8 cellular contexts compared by ENCODE assay signal in genomic region chr2:135797497-135798274, GRCh38. TPM values are rescaled to one million over a fixed set of nuclear protein-coding genes. Genes with fewer than 3 reads are reported as not detected.
DNase-seq lines count a peak whose midpoint lies in the region; ATAC-seq, FAIRE-seq and TF ChIP-seq lines count a peak whose summit lies in the region.

No MANE protein-coding gene starts in this region.

- H3K79me2 ChIP-seq in H1 (ENCODE audit: control insufficient read depth in 1 of 2, insufficient read depth in 2 of 2, low read length in 2 of 2): no peaks in the 10 kb centered on the region

- no peak overlapping the region for H3K4me3 ChIP-seq in CD4-positive, CD25-positive, alpha-beta regulatory T cell (ENCODE audit: low read depth, low read length)
- H3K4me3 ChIP-seq in H1 (ENCODE audit: extremely low read depth in 1 of 4, insufficient read depth in 2 of 4, low read depth in 3 of 4, low read length in 4 of 4): no peak overlapping the region

- H3K4ac ChIP-seq in H1 (replicated peaks; ENCODE audit: insufficient read length, low read depth, low read length): peak overlapping the region; percentile 8

- peak; percentile 85 to 86 for ATAC-seq in CD4-positive, CD25-positive, alpha-beta regulatory T cell (ENCODE audit: low read depth in 2 of 2)
- ATAC-seq in GM19452 (IDR thresholded peaks at IDR 0.05; ENCODE audit: unreplicated experiment): peak; percentile 56

- no peak overlapping the region for H4K91ac ChIP-seq in H1 (replicated peaks; ENCODE audit: insufficient read length, low read length)

- no peaks in the 10 kb centered on the region for H3K4me1 ChIP-seq in CD4-positive, CD25-positive, alpha-beta regulatory T cell (ENCODE audit: control insufficient read depth, insufficient read depth, low read length, poor library complexity, severe bottlenecking)
- H3K4me1 ChIP-seq in H1 (replicated peaks in 1 of 4; ENCODE audit: control insufficient read depth in 3 of 4, insufficient read depth in 4 of 4, low read length in 3 of 4): no peaks in the 10 kb centered on the region; a peak in 1 of 7 replicates

- no peak for TF ChIP-seq POLR2A in H1 (IDR thresholded peaks at IDR 0.05; ENCODE audit: control extremely low read depth in 1 of 2, low read depth in 2 of 2, low read length in 2 of 2)

- peak overlapping the region; percentile 18 for H2AFZ ChIP-seq in H1 (ENCODE audit: low read length)

- 0 out of 2 replicates have a peak overlapping the region, but pooled peaks have one; percentile 28 for H3K18ac ChIP-seq in H1 (ENCODE audit: extremely low read depth, low read length)

- H3K23me2 ChIP-seq in H1 (ENCODE audit: low read depth, low read length): no peaks in the 10 kb centered on the region

- WGBS in H1 (ENCODE audit: extremely low coverage in 1 of 2, insufficient coverage in 1 of 2, insufficient read length in 1 of 2, insufficient replicate concordance in 2 of 2, low coverage in 1 of 2, low lambda C conversion rate in 2 of 2, missing lambda C conversion rate in 1 of 2), 2 experiments: 54% methylated on average over 22 of the region's 22 CpGs; no CpG with 5 or more reads in 1 of the 2 experiments

- peak overlapping the region; percentile 44; the same call in 1 of the 2 replicates for H2BK12ac ChIP-seq in H1 (ENCODE audit: low read depth, low read length)

- CTCF ChIA-PET in H1 (lab: Charles Lee; ENCODE audit: partially characterized antibody): interaction anchor here (0.6 to 5.8 kb wide), 51 partner anchors 10 to 837 kb away, joined by 3 to 87 read pairs (median 4); partner anchors contain the start of genes LCT and UBXN4

- POLR2A ChIA-PET in H1 (lab: Charles Lee; ENCODE audit: partially characterized antibody): interaction anchor here (0.9 to 1.7 kb wide), 2 partner anchors 20 to 78 kb away, joined by 3 to 6 read pairs; no protein-coding TSS in a partner anchor

- no peak overlapping the region for H3K14ac ChIP-seq in H1 (ENCODE audit: insufficient read length)

- peak; percentile 53 to 83 (median 71) for DNase-seq in CD4-positive, CD25-positive, alpha-beta regulatory T cell
- DNase-seq in HS-27A (ENCODE audit: low read depth) (peak; percentile 51), NOMO-1 treated with dmso at 0.1 percent for 144 hours (lab: John Stamatoyannopoulos, UW; ENCODE audit: unreplicated experiment) (peak; percentile 44), H1 (ENCODE audit: low read depth in 1 of 2, low spot score in 2 of 2) (peak; percentile 41 to 90), middle frontal gyrus (ENCODE audit: extremely low spot score, low spot score) (peak; percentile 18)
- DNase-seq in activated CD8-positive, alpha-beta memory T cell treated with anti-CD3 and anti-CD28 coated beads for 4 hours (ENCODE audit: low read depth in 2 of 2): peak; percentile 50 to 59
- DNase-seq in stimulated activated CD8-positive, alpha-beta memory T cell treated with anti-CD3 and anti-CD28 coated beads, Interleukin-4, amount 100 ng/mL, for 48 hours: peak; percentile 88

- H4K5ac ChIP-seq in H1 (ENCODE audit: insufficient read length, low read depth, low read length): no peak overlapping the region

- peaks cover 4 to 13% (median 12%) of the 10 kb centered on the region in 4 donors for H3K4me1 Mint-ChIP-seq in CD4-positive, CD25-positive, alpha-beta regulatory T cell

- no peaks in the 10 kb centered on the region for H3K27me3 ChIP-seq in CD4-positive, CD25-positive, alpha-beta regulatory T cell (ENCODE audit: control insufficient read depth, insufficient read depth, low read length)
- H3K27me3 ChIP-seq in H1 (replicated peaks in 1 of 4; ENCODE audit: control insufficient read depth in 3 of 4, extremely low read depth in 1 of 4, insufficient read depth in 3 of 4, low read length in 3 of 4): no peaks in the 10 kb centered on the region

- no peak overlapping the region for H3K23ac ChIP-seq in H1 (ENCODE audit: insufficient read length)

- H3K36me3 ChIP-seq in CD4-positive, CD25-positive, alpha-beta regulatory T cell (ENCODE audit: control insufficient read depth, insufficient read depth, low read length): no peaks in the 10 kb centered on the region
- no peaks in the 10 kb centered on the region for H3K36me3 ChIP-seq in H1 (ENCODE audit: control insufficient read depth in 2 of 4, insufficient read depth in 4 of 4, low read length in 3 of 4)

- H4K20me1 ChIP-seq in H1 (replicated peaks in 1 of 2; ENCODE audit: control insufficient read depth in 1 of 2, insufficient read depth in 2 of 2, low read length in 2 of 2): no peaks in the 10 kb centered on the region

- no peak overlapping the region for H2BK120ac ChIP-seq in H1 (replicated peaks; ENCODE audit: low read depth, low read length)

- H2BK15ac ChIP-seq in H1 (ENCODE audit: low read length): 0 out of 2 replicates have a peak overlapping the region, but pooled peaks have one; percentile 32

- peak; percentile 97 to 100 (median 99) for TF ChIP-seq CTCF in H1 (IDR thresholded peaks at IDR 0.05; ENCODE audit: control extremely low read depth in 1 of 3, insufficient read depth in 1 of 3, low read depth in 1 of 3, low read length in 3 of 3)

- H2AK5ac ChIP-seq in H1 (ENCODE audit: low read depth, low read length): no peak overlapping the region

- H2BK5ac ChIP-seq in H1 (ENCODE audit: low read depth, low read length): peak overlapping the region; percentile 63; the same call in 1 of the 2 replicates

- no peak overlapping the region for H3K4me3 Mint-ChIP-seq in CD4-positive, CD25-positive, alpha-beta regulatory T cell

- H3K4me2 ChIP-seq in H1 (ENCODE audit: insufficient read depth in 1 of 2, low read depth in 2 of 2, low read length in 2 of 2): no peak overlapping the region

- H3K27me3 Mint-ChIP-seq in CD4-positive, CD25-positive, alpha-beta regulatory T cell: no peaks in the 10 kb centered on the region

- FAIRE-seq in H1 (lab: Jason Lieb, UNC): peak; percentile 92

- no peak overlapping the region for H3K27ac ChIP-seq in CD4-positive, CD25-positive, alpha-beta regulatory T cell (ENCODE audit: insufficient read depth, low read length, poor library complexity, severe bottlenecking)
- H3K27ac ChIP-seq in H1 (ENCODE audit: low read depth, low read length): peak overlapping the region; percentile 42; the same call in 1 of the 2 replicates

- H3K79me1 ChIP-seq in H1 (ENCODE audit: low read depth, low read length): no peaks in the 10 kb centered on the region; the same call in 1 of the 2 replicates

- no peak overlapping the region for H3K56ac ChIP-seq in H1 (replicated peaks; ENCODE audit: insufficient read length, low read depth, low read length)

- no peak overlapping the region for H2BK20ac ChIP-seq in H1 (ENCODE audit: low read length)

- no peak overlapping the region for H3K9ac ChIP-seq in H1 (replicated peaks in 1 of 4; ENCODE audit: extremely low read depth in 1 of 4, low read depth in 3 of 4, low read length in 3 of 4)

- TF ChIP-seq RAD21 in H1 (IDR thresholded peaks at IDR 0.05 in 1 of 2, conservative IDR thresholded peaks at IDR 0.05 in 1 of 2; ENCODE audit: low read depth in 2 of 2, low read length in 2 of 2): peak; percentile 59 to 74

- H3K27ac Mint-ChIP-seq in CD4-positive, CD25-positive, alpha-beta regulatory T cell: peak overlapping the region in 1 of 3 donors; percentile 2

- no peak for TF ChIP-seq EP300 in H1 (IDR thresholded peaks at IDR 0.05; ENCODE audit: borderline replicate concordance in 1 of 2, low read depth in 2 of 2, low read length in 2 of 2)

- H3K36me3 Mint-ChIP-seq in CD4-positive, CD25-positive, alpha-beta regulatory T cell: peaks cover 4% of the 10 kb centered on the region

- H3K9me3 Mint-ChIP-seq in CD4-positive, CD25-positive, alpha-beta regulatory T cell: peaks cover 0 to 12% (median 3%) of the 10 kb centered on the region in 7 donors

- peaks cover 7% of the 10 kb centered on the region in 2 experiments for H3K9me3 ChIP-seq in CD4-positive, CD25-positive, alpha-beta regulatory T cell (ENCODE audit: control insufficient read depth in 2 of 2, low read length in 2 of 2)
- H3K9me3 ChIP-seq in H1 (ENCODE audit: insufficient read depth in 2 of 2, low read depth in 1 of 2, low read length in 1 of 2): peaks cover 15 to 29% of the 10 kb centered on the region in 2 experiments

- no peak overlapping the region for H4K8ac ChIP-seq in H1 (ENCODE audit: extremely low read depth, insufficient read depth, low read length)

TF ChIP-seq in H1, 55 proteins besides CTCF, POLR2A, EP300 and RAD21 (continues in another document):
- TF ChIP-seq MAX (IDR thresholded peaks at IDR 0.05) (peak; percentile 90), ATF3 (IDR thresholded peaks at IDR 0.05; ENCODE audit: insufficient read depth, low read depth, low read length) (peak; percentile 58)

RNA-seq across cellular contexts. Expression of gene LCT, which starts 39.3 kb away (rescaled TPM):
- not detected for total RNA-seq in CD4-positive, CD25-positive, alpha-beta regulatory T cell
- polyA plus RNA-seq in CD4-positive, CD25-positive, alpha-beta regulatory T cell: not detected
- 0.06 and 0.11 TPM in 2 replicates for total RNA-seq in H1 (2021; fragmentation: NEBNext Ultra II Directional; extraction: Animal tissue kit (Norgen Biotek cat#: 25700))
- 0.03 TPM in 1 of 2 replicates, not detected in the other for polyA plus RNA-seq in H1 (2011; rRNA removed)
- polyA plus RNA-seq in H1 (2011; cell fraction: cytosol; rRNA removed): not detected
- polyA plus RNA-seq in H1 (2011; cell fraction: nucleus; rRNA removed): 0.04 TPM
- not detected in 4 replicates for polyA plus RNA-seq in H1 (2012, experiment 1 of 2)
- not detected for polyA plus RNA-seq in H1 (2012, experiment 2 of 2)
- polyA plus RNA-seq in H1 (2013, experiment 1 of 2): 0.02 TPM
- 0.02 TPM for polyA plus RNA-seq in H1 (2013, experiment 2 of 2)
- polyA minus RNA-seq in H1 (2011; rRNA and poly(A)+ RNA removed): 0.05 and 0.06 TPM in 2 replicates
- polyA minus RNA-seq in H1 (2011; cell fraction: cytosol; rRNA and poly(A)+ RNA removed): not detected
- polyA minus RNA-seq in H1 (2011; cell fraction: nucleus; rRNA and poly(A)+ RNA removed): 0.20 TPM

RNA-seq across cellular contexts. Expression of gene UBXN4, which starts 56.0 kb away (rescaled TPM):
- 177 TPM for total RNA-seq in CD4-positive, CD25-positive, alpha-beta regulatory T cell
- polyA plus RNA-seq in CD4-positive, CD25-positive, alpha-beta regulatory T cell: 100 to 1,000 TPM; 101 to 163 (median 119) TPM
- total RNA-seq in H1 (2021; fragmentation: NEBNext Ultra II Directional; extraction: Animal tissue kit (Norgen Biotek cat#: 25700)): 64.2 and 66.0 TPM in 2 replicates
- 13.6 and 20.1 TPM in 2 replicates for polyA plus RNA-seq in H1 (2011; rRNA removed)
- 29.8 TPM for polyA plus RNA-seq in H1 (2011; cell fraction: cytosol; rRNA removed)
- polyA plus RNA-seq in H1 (2011; cell fraction: nucleus; rRNA removed): 20.7 TPM
- polyA plus RNA-seq in H1 (2012, experiment 1 of 2): 34.5 to 48.3 TPM (median 35.8 TPM) in 4 replicates
- polyA plus RNA-seq in H1 (2012, experiment 2 of 2): 3.0 TPM
- polyA plus RNA-seq in H1 (2013, experiment 1 of 2): 56.1 TPM
- 56.4 TPM for polyA plus RNA-seq in H1 (2013, experiment 2 of 2)
- polyA minus RNA-seq in H1 (2011; rRNA and poly(A)+ RNA removed): 24.5 and 54.0 TPM in 2 replicates
- polyA minus RNA-seq in H1 (2011; cell fraction: cytosol; rRNA and poly(A)+ RNA removed): 43.7 TPM
- polyA minus RNA-seq in H1 (2011; cell fraction: nucleus; rRNA and poly(A)+ RNA removed): 66.6 TPM

Comparison
In these comparisons a context has a peak if more than half of its experiments do, and no peak if none do; other contexts are left out.
1. DNase-seq: peak in every context shown above with its lines; median percentile 88 in stimulated activated CD8-positive, alpha-beta memory T cell treated with anti-CD3 and anti-CD28 coated beads, Interleukin-4, amount 100 ng/mL, for 48 hours; 71 in CD4-positive, CD25-positive, alpha-beta regulatory T cell; 66 in H1; 54 in activated CD8-positive, alpha-beta memory T cell treated with anti-CD3 and anti-CD28 coated beads for 4 hours; 51 in HS-27A; 44 in NOMO-1 treated with dmso at 0.1 percent for 144 hours; 18 in middle frontal gyrus.